10 cellular contexts compared by ENCODE assay signal in the genomic region with DNA sequence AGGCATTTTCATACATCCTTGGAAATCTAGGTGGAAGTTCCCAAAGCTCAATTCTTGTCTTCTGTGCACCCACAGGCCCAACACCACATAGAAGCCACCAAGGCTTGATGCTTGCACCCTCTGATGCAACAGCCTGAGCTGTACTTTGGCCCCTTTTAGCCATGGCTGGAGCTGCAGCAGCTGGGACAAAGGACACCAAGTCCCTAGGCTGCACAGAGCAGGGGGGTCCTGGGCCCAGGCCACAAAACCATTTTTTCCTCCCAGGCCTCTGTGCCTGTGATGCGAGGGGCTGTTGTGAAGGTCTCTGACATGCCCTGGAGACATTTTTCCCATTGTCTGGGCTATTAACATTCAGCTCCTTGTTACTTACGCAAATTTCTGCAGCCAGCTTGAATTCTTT.
"Had no signal": no experiment of that assay in that cellular context is flagged by ENCODE, and none has a peak within 500 bp of the region (broad histone marks: within the 10 kb centered on the region; RNA-seq: fewer than 3 reads in every experiment).

No MANE protein-coding gene starts in this region.

- H3K4me2 ChIP-seq: KMS-11 had no signal

- H3K9ac ChIP-seq: GM23248, KMS-11 had no signal

- FAIRE-seq: HTR-8/SVneo had no signal

- H3K4me1 ChIP-seq: HAP-1 had no signal

- H3K27ac ChIP-seq: GM23248, HL-60, KMS-11 had no signal

- H2AFZ ChIP-seq: GM23248 had no signal

- ATAC-seq: HCT116 had no signal

- H3K36me3 ChIP-seq: HAP-1 had no signal

- H3K4me3 ChIP-seq: GM23248, HAP-1 had no signal

- DNase-seq: GM23248, GOT3, H7, Karpas-422, KBM-7 had no signal
